ENCODE assay signal across 10 cellular contexts in the genomic region with DNA sequence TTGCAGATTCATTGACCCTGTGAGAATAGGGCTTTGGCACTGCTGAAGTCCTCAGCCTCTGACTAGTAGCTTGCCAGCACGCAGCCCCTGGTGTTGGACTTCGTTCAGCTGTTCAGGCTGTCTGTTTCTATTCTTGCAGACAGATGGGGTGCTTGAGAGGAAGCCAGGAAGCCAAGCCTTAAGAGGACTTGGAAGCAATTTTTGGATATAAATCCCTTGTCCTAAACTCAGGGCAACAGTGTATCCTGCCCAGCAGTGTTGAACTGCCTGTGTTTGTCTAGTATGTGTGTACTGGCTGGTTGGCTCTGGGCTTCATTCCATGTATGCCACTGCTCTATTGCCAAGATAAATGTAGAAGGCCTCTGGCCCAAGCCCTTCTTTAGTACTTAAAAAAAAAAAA.
A peak's percentile ranks its signal among the peaks of the same experiment; 100 is the strongest.
DNase-seq lines count a peak whose midpoint lies in the region; ATAC-seq and TF ChIP-seq lines count a peak whose summit lies in the region.
"Had no signal": no experiment of that assay in that cellular context is flagged by ENCODE, and none has a peak within 500 bp of the region (broad histone marks: within the 10 kb centered on the region; RNA-seq: fewer than 3 reads in every experiment).

No MANE protein-coding gene starts in this region.

- intact Hi-C loops in breast epithelium (cut with DNase I; ENCODE audit: low total_unique reads) (no loop called here), MCF 10A (cut with micrococcal nuclease) (loop anchor here (10.0 kb wide), 1 partner anchor 301 kb away; no protein-coding TSS in a partner anchor), aorta (cut with DNase I) (loop anchor here (5.0 to 10.0 kb wide), 3 partner anchors 89 to 281 kb away; a partner anchor contains a TSS)

- H3K27me3 Mint-ChIP-seq in MCF 10A (ENCODE audit: insufficient read depth, unreplicated experiment) (no peaks in the 10 kb centered on the region), brain (no peaks in the 10 kb centered on the region)
- H3K27me3 Mint-ChIP-seq: memory B cell had no signal

- H3K4me3 Mint-ChIP-seq in MCF 10A (ENCODE audit: unreplicated experiment) (no peak overlapping the region), brain (peak overlapping the region in 2 of 5 experiments; percentile 35 to 68)
- H3K4me3 Mint-ChIP-seq: memory B cell had no signal

- no TSS peak for BruUV-seq in MCF 10A (replicated peaks; lab: Mats Ljungman, UMichigan)

- H3K27ac Mint-ChIP-seq in MCF 10A (ENCODE audit: low read depth, unreplicated experiment) (no peak overlapping the region), brain (peak overlapping the region in 4 of 5 experiments; percentile 79 to 94 (median 88))
- H3K27ac Mint-ChIP-seq: memory B cell had no signal

- CTCF ChIA-PET in MCF 10A (lab: Yijun Ruan, JAX) = no interaction called here

- TF ChIP-seq CTCF in breast epithelium (IDR thresholded peaks at IDR 0.05) (no peak), MCF 10A (IDR thresholded peaks at IDR 0.05; ENCODE audit: unreplicated experiment) (no peak), brain (conservative IDR thresholded peaks at IDR 0.05) (peak in 1 of 2 experiments; percentile 27)

- H3K4me1 ChIP-seq in breast epithelium = peaks cover 0 to 4% of the 10 kb centered on the region in 2 donors
- H3K4me1 ChIP-seq in aorta (ENCODE audit: control insufficient read depth in 1 of 2, insufficient read depth in 2 of 2, low read length in 2 of 2) = no peaks in the 10 kb centered on the region

- WGBS in aorta, 2 donors = 4% methylated on average over 2 of the region's 2 CpGs

- H3K27me3 ChIP-seq in breast epithelium (no peaks in the 10 kb centered on the region), aorta (ENCODE audit: control insufficient read depth in 1 of 2, insufficient read depth in 2 of 2, low read length in 1 of 2) (no peaks in the 10 kb centered on the region)
- H3K27me3 ChIP-seq: Peyer's patch had no signal

- no peaks in the 10 kb centered on the region for H3K4me1 Mint-ChIP-seq in MCF 10A (ENCODE audit: insufficient read depth, unreplicated experiment)
- peaks cover 21% of the 10 kb centered on the region for H3K4me1 Mint-ChIP-seq in brain

- DNase-seq in breast epithelium (ENCODE audit: low spot score in 2 of 2) (peak; percentile 57 to 84), MCF 10A (ENCODE audit: unreplicated experiment) (no peak), kidney tubule cell (ENCODE audit: low spot score) (peak; percentile 5), aorta (peak; percentile 80), NCI-H748 (lab: John Stamatoyannopoulos, UW; ENCODE audit: unreplicated experiment) (no peak), NCI-H128 (lab: John Stamatoyannopoulos, UW; ENCODE audit: unreplicated experiment) (no peak)

- H3K9me3 Mint-ChIP-seq in MCF 10A (ENCODE audit: unreplicated experiment) (no peaks in the 10 kb centered on the region), brain (peaks cover 0 to 7% (median 0%) of the 10 kb centered on the region in 5 experiments)

- H3K9me3 ChIP-seq in breast epithelium (no peaks in the 10 kb centered on the region), aorta (ENCODE audit: control insufficient read depth, low read length) (no peaks in the 10 kb centered on the region)
- H3K9me3 ChIP-seq: Peyer's patch had no signal

- H3K4me3 ChIP-seq in breast epithelium = no peak overlapping the region
- H3K4me3 ChIP-seq in aorta (ENCODE audit: low read length in 2 of 2) = no peak overlapping the region
- H3K4me3 ChIP-seq: Peyer's patch had no signal

- ATAC-seq in aorta (ENCODE audit: low FRiP score) = peak; percentile 95
- ATAC-seq in HG02798 (IDR thresholded peaks at IDR 0.05; ENCODE audit: poor library complexity, unreplicated experiment) = no peak

- POLR2A ChIA-PET in MCF 10A (lab: Yijun Ruan, JAX) = no interaction called here

- H3K36me3 Mint-ChIP-seq in MCF 10A (ENCODE audit: insufficient read depth, unreplicated experiment) = peaks cover 6% of the 10 kb centered on the region
- H3K36me3 Mint-ChIP-seq in brain = peaks cover 11% of the 10 kb centered on the region

- TF ChIP-seq POLR2A in breast epithelium (IDR thresholded peaks at IDR 0.05) = no peak

- H3K27ac ChIP-seq in breast epithelium (peak overlapping the region; percentile 53 to 62), aorta (ENCODE audit: low read depth in 1 of 2, low read length in 2 of 2) (peak overlapping the region in 1 of 2 donors; percentile 36)

- H3K36me3 ChIP-seq in breast epithelium (no peaks in the 10 kb centered on the region), aorta (ENCODE audit: control insufficient read depth in 1 of 2, insufficient read depth in 2 of 2, low read length in 1 of 2) (no peaks in the 10 kb centered on the region)
- H3K36me3 ChIP-seq: Peyer's patch had no signal

Comparison
In these comparisons a context has a peak if more than half of its experiments do, and no peak if none do; other contexts are left out.
1. DNase-seq: peak in breast epithelium (2 of 2), kidney tubule cell (single experiment) and aorta (2 of 2); none in MCF 10A (single experiment), NCI-H748 (single experiment) and NCI-H128 (single experiment).